In the genomic region with DNA sequence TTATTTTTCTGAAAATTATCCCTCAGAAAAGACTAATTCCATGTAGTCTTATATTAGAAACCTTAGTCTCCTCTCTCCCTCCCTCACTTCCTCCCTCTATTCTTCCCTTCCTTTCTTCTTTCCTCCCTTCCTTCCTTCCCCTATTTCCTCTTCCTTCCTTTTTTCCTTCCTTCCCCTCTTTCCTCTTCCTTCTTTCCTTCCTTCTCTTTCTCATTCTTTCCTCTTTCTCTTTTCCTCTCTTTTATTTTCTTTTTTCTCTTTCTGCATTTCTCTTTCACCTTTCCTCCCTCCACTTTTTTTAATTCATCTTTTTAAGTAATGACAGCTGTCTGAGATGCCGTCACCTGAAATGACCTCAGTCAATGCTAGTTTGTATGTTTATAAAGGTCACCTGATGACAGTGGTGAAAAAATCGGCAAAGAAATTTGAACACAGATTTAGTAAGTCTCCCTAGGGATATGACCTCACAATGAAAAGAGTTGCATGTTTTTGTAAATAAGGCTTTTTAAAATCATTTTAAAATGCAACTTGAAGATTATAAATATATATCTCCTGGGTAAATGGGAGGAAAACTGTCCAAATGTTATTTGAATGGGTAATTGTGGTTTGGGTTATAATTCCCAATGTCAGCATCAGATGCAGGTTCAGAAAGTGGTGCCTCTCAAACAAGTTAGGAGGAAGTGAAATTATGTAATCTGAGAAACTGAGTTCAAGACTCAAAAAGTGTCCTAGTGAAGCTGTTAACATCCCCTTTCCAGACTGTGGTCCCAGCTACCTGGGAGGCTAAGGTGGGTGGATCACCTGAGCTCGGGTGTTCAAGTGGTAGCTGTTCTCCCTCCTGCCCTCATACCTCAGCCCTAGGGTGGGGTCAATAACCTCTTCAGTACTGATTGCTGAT, we compare ENCODE assay signal across 1 cellular context.
TF ChIP-seq lines count a peak whose summit lies in the region.

No MANE protein-coding gene starts in this region.

TF ChIP-seq in GM12878, 131 proteins besides CTCF, POLR2A, EP300 and RAD21 (continued from another document):
- TF ChIP-seq, protein P1, sequence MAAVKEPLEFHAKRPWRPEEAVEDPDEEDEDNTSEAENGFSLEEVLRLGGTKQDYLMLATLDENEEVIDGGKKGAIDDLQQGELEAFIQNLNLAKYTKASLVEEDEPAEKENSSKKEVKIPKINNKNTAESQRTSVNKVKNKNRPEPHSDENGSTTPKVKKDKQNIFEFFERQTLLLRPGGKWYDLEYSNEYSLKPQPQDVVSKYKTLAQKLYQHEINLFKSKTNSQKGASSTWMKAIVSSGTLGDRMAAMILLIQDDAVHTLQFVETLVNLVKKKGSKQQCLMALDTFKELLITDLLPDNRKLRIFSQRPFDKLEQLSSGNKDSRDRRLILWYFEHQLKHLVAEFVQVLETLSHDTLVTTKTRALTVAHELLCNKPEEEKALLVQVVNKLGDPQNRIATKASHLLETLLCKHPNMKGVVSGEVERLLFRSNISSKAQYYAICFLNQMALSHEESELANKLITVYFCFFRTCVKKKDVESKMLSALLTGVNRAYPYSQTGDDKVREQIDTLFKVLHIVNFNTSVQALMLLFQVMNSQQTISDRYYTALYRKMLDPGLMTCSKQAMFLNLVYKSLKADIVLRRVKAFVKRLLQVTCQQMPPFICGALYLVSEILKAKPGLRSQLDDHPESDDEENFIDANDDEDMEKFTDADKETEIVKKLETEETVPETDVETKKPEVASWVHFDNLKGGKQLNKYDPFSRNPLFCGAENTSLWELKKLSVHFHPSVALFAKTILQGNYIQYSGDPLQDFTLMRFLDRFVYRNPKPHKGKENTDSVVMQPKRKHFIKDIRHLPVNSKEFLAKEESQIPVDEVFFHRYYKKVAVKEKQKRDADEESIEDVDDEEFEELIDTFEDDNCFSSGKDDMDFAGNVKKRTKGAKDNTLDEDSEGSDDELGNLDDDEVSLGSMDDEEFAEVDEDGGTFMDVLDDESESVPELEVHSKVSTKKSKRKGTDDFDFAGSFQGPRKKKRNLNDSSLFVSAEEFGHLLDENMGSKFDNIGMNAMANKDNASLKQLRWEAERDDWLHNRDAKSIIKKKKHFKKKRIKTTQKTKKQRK (IDR thresholded peaks at IDR 0.05; ENCODE audit: low read depth, low read length), result no peak
- peak; percentile 19; the same call in 1 of the 2 replicates for TF ChIP-seq RAD51 (IDR thresholded peaks at IDR 0.05)
- no peak for TF ChIP-seq RFX5 (IDR thresholded peaks at IDR 0.05; ENCODE audit: low read depth, low read length)
- TF ChIP-seq, protein P2, sequence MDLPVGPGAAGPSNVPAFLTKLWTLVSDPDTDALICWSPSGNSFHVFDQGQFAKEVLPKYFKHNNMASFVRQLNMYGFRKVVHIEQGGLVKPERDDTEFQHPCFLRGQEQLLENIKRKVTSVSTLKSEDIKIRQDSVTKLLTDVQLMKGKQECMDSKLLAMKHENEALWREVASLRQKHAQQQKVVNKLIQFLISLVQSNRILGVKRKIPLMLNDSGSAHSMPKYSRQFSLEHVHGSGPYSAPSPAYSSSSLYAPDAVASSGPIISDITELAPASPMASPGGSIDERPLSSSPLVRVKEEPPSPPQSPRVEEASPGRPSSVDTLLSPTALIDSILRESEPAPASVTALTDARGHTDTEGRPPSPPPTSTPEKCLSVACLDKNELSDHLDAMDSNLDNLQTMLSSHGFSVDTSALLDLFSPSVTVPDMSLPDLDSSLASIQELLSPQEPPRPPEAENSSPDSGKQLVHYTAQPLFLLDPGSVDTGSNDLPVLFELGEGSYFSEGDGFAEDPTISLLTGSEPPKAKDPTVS (IDR thresholded peaks at IDR 0.05; ENCODE audit: low read depth, low read length), result no peak
- no peak for TF ChIP-seq ASH2L (IDR thresholded peaks at IDR 0.05; ENCODE audit: borderline replicate concordance, low read depth)
- no peak for TF ChIP-seq YY1 (IDR thresholded peaks at IDR 0.05; ENCODE audit: low read depth, low read length)
- no peak for TF ChIP-seq POLR2AphosphoS5 (IDR thresholded peaks at IDR 0.05; ENCODE audit: low read length)
- no peak for TF ChIP-seq SIN3A (IDR thresholded peaks at IDR 0.05; ENCODE audit: low read depth, low read length)
- no peak for TF ChIP-seq ZSCAN29 (IDR thresholded peaks at IDR 0.05)
- TF ChIP-seq, protein P3, sequence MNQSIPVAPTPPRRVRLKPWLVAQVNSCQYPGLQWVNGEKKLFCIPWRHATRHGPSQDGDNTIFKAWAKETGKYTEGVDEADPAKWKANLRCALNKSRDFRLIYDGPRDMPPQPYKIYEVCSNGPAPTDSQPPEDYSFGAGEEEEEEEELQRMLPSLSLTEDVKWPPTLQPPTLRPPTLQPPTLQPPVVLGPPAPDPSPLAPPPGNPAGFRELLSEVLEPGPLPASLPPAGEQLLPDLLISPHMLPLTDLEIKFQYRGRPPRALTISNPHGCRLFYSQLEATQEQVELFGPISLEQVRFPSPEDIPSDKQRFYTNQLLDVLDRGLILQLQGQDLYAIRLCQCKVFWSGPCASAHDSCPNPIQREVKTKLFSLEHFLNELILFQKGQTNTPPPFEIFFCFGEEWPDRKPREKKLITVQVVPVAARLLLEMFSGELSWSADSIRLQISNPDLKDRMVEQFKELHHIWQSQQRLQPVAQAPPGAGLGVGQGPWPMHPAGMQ (IDR thresholded peaks at IDR 0.05; ENCODE audit: borderline replicate concordance), result no peak
- no peak for TF ChIP-seq NR2C2 (IDR thresholded peaks at IDR 0.05; ENCODE audit: borderline replicate concordance, control insufficient read depth, insufficient read length, low read depth)
- TF ChIP-seq ZNF384 (IDR thresholded peaks at IDR 0.05; ENCODE audit: borderline replicate concordance, low read depth, low read length), result no peak
- TF ChIP-seq CHD1 (IDR thresholded peaks at IDR 0.05; ENCODE audit: low read depth, low read length), result no peak
- no peak for TF ChIP-seq SRF (IDR thresholded peaks at IDR 0.05; ENCODE audit: low read depth in 2 of 2, low read length in 2 of 2)
- TF ChIP-seq, protein P4, sequence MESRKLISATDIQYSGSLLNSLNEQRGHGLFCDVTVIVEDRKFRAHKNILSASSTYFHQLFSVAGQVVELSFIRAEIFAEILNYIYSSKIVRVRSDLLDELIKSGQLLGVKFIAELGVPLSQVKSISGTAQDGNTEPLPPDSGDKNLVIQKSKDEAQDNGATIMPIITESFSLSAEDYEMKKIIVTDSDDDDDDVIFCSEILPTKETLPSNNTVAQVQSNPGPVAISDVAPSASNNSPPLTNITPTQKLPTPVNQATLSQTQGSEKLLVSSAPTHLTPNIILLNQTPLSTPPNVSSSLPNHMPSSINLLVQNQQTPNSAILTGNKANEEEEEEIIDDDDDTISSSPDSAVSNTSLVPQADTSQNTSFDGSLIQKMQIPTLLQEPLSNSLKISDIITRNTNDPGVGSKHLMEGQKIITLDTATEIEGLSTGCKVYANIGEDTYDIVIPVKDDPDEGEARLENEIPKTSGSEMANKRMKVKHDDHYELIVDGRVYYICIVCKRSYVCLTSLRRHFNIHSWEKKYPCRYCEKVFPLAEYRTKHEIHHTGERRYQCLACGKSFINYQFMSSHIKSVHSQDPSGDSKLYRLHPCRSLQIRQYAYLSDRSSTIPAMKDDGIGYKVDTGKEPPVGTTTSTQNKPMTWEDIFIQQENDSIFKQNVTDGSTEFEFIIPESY (IDR thresholded peaks at IDR 0.05), result no peak
- TF ChIP-seq FOXK2 (IDR thresholded peaks at IDR 0.05), result no peak
- TF ChIP-seq, protein P5, sequence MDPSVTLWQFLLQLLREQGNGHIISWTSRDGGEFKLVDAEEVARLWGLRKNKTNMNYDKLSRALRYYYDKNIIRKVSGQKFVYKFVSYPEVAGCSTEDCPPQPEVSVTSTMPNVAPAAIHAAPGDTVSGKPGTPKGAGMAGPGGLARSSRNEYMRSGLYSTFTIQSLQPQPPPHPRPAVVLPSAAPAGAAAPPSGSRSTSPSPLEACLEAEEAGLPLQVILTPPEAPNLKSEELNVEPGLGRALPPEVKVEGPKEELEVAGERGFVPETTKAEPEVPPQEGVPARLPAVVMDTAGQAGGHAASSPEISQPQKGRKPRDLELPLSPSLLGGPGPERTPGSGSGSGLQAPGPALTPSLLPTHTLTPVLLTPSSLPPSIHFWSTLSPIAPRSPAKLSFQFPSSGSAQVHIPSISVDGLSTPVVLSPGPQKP (IDR thresholded peaks at IDR 0.05; ENCODE audit: low read depth, low read length), result no peak
- TF ChIP-seq, protein P6, sequence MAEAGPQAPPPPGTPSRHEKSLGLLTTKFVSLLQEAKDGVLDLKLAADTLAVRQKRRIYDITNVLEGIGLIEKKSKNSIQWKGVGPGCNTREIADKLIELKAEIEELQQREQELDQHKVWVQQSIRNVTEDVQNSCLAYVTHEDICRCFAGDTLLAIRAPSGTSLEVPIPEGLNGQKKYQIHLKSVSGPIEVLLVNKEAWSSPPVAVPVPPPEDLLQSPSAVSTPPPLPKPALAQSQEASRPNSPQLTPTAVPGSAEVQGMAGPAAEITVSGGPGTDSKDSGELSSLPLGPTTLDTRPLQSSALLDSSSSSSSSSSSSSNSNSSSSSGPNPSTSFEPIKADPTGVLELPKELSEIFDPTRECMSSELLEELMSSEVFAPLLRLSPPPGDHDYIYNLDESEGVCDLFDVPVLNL (IDR thresholded peaks at IDR 0.05; ENCODE audit: low read depth, low read length), result no peak
- TF ChIP-seq, protein P7, sequence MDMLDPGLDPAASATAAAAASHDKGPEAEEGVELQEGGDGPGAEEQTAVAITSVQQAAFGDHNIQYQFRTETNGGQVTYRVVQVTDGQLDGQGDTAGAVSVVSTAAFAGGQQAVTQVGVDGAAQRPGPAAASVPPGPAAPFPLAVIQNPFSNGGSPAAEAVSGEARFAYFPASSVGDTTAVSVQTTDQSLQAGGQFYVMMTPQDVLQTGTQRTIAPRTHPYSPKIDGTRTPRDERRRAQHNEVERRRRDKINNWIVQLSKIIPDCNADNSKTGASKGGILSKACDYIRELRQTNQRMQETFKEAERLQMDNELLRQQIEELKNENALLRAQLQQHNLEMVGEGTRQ (IDR thresholded peaks at IDR 0.05; ENCODE audit: borderline replicate concordance, low read depth, low read length), result no peak
- TF ChIP-seq, protein P8, sequence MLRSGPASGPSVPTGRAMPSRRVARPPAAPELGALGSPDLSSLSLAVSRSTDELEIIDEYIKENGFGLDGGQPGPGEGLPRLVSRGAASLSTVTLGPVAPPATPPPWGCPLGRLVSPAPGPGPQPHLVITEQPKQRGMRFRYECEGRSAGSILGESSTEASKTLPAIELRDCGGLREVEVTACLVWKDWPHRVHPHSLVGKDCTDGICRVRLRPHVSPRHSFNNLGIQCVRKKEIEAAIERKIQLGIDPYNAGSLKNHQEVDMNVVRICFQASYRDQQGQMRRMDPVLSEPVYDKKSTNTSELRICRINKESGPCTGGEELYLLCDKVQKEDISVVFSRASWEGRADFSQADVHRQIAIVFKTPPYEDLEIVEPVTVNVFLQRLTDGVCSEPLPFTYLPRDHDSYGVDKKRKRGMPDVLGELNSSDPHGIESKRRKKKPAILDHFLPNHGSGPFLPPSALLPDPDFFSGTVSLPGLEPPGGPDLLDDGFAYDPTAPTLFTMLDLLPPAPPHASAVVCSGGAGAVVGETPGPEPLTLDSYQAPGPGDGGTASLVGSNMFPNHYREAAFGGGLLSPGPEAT (IDR thresholded peaks at IDR 0.05; ENCODE audit: low read depth), result no peak
- TF ChIP-seq CBX3 (IDR thresholded peaks at IDR 0.05; ENCODE audit: borderline replicate concordance, low read depth), result no peak
- no peak for TF ChIP-seq TARDBP (IDR thresholded peaks at IDR 0.05; ENCODE audit: borderline replicate concordance)
- no peak for TF ChIP-seq MXI1 (IDR thresholded peaks at IDR 0.05; ENCODE audit: low read depth, low read length)
- TF ChIP-seq SUPT20H (IDR thresholded peaks at IDR 0.05; ENCODE audit: borderline replicate concordance, control insufficient read depth, low read depth, low read length), result no peak
- TF ChIP-seq TCF7 (IDR thresholded peaks at IDR 0.05; ENCODE audit: borderline replicate concordance), result no peak
- TF ChIP-seq MYB (IDR thresholded peaks at IDR 0.05; ENCODE audit: borderline replicate concordance, low read depth, low read length), result no peak
- TF ChIP-seq GATAD2B (conservative IDR thresholded peaks at IDR 0.05; ENCODE audit: low read depth), result no peak
- no peak for TF ChIP-seq ZNF274 (IDR thresholded peaks at IDR 0.05; ENCODE audit: insufficient read depth, insufficient read length)
